ENCODE assay signal across 13 cellular contexts in the genomic region with DNA sequence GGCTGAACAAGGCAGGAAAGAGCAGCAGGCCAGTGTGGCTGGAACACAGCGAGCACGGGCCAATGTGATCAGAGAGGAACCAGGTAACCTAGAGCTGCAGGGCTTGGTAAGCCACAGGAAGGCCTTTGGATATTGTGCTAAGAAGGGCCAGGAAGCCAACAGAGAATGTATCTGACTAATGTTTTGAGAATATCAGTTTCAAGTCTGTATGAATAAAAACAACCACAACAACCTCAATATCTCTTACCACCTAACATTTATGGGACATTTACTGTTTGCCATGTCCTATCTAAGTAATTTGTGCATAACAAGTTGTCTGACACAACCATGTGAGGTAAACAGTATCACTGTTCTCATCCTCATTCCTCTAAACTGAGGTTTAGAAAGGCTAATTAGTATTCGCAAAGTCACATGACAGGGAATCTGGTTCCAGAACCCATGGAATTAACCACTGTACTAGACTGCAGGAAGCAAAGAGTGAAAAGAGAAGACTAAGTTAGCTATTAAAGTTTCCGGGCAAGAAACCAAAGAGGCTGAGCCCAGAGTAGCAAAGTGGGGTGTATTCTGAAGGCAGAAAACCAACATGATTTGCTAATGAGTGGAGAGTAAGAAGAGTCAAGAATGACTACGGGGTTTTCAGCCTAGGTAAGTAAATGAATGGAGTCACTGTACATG. TPM values are rescaled to one million over a fixed set of nuclear protein-coding genes. Genes with fewer than 3 reads are reported as not detected.
DNase-seq lines count a peak whose midpoint lies in the region; ATAC-seq and TF ChIP-seq lines count a peak whose summit lies in the region.
"Had no signal": no experiment of that assay in that cellular context is flagged by ENCODE, and none has a peak within 500 bp of the region (broad histone marks: within the 10 kb centered on the region; RNA-seq: fewer than 3 reads in every experiment).

No MANE protein-coding gene starts in this region.

- H3K9me3 ChIP-seq in effector memory CD4-positive, alpha-beta T cell (ENCODE audit: control insufficient read depth, low read length): no peaks in the 10 kb centered on the region

- TF ChIP-seq CTCF in endothelial cell (IDR thresholded peaks at IDR 0.05; ENCODE audit: unreplicated experiment): no peak

- peaks cover 8% of the 10 kb centered on the region for H3K4me1 ChIP-seq in effector memory CD4-positive, alpha-beta T cell (ENCODE audit: control insufficient read depth, insufficient read depth, low read length, poor library complexity, severe bottlenecking)

- H3K27me3 Mint-ChIP-seq in immature natural killer cell (ENCODE audit: low read depth in 3 of 3) (peaks cover 0 to 2% (median 0%) of the 10 kb centered on the region in 3 donors), endothelial cell (ENCODE audit: unreplicated experiment) (no peaks in the 10 kb centered on the region)
- H3K27me3 Mint-ChIP-seq: stimulated activated naive B cell treated with anti-CD40 and anti-IgM and Interleukin-4, amounts not matched to agents 10 μg/mL and 1 μg/mL and 100 μg/mL, for 72 hours had no signal

- no peak overlapping the region for H3K4me3 ChIP-seq in effector memory CD4-positive, alpha-beta T cell (ENCODE audit: insufficient read depth, low read depth, low read length, poor library complexity, severe bottlenecking)

- H3K36me3 ChIP-seq in effector memory CD4-positive, alpha-beta T cell (ENCODE audit: control insufficient read depth, insufficient read depth, low read length): no peaks in the 10 kb centered on the region

- DNase-seq in ELR (ENCODE audit: low read depth) (peak; percentile 34), M059J (ENCODE audit: low read depth) (peak; percentile 54), immature natural killer cell (no peak), endothelial cell (ENCODE audit: low spot score) (no peak), SHP77 (lab: John Stamatoyannopoulos, UW) (no peak), cerebellar cortex (ENCODE audit: low spot score) (no peak)
- DNase-seq in effector memory CD4-positive, alpha-beta T cell: no peak
- DNase-seq: GDM1; hypothalamus; NCI-H1436 treated with DMSO at 0.1 percent for 48 hours; stimulated activated naive B cell treated with anti-CD40 and anti-IgM and Interleukin-4, amounts not matched to agents 10 μg/mL and 1 μg/mL and 100 μg/mL, for 72 hours had no signal

- ATAC-seq in GM21528 (IDR thresholded peaks at IDR 0.05; ENCODE audit: low FRiP score, unreplicated experiment): peak; percentile 54
- ATAC-seq: HCT116 had no signal

- H3K4me1 Mint-ChIP-seq in immature natural killer cell (peaks cover 24 to 54% of the 10 kb centered on the region in 2 donors), endothelial cell (ENCODE audit: unreplicated experiment) (peaks cover 30% of the 10 kb centered on the region)

- H3K4me3 Mint-ChIP-seq in immature natural killer cell (peak overlapping the region in 3 of 5 donors; percentile 1 to 19 (median 3)), endothelial cell (ENCODE audit: unreplicated experiment) (no peak overlapping the region)
- H3K4me3 Mint-ChIP-seq: stimulated activated naive B cell treated with anti-CD40 and anti-IgM and Interleukin-4, amounts not matched to agents 10 μg/mL and 1 μg/mL and 100 μg/mL, for 72 hours had no signal

- H3K36me3 Mint-ChIP-seq in immature natural killer cell (no peaks in the 10 kb centered on the region), endothelial cell (ENCODE audit: low read depth, unreplicated experiment) (no peaks in the 10 kb centered on the region)

- H3K27ac Mint-ChIP-seq in immature natural killer cell: peak overlapping the region in 3 of 6 donors; percentile 26 to 53 (median 41)
- no peak overlapping the region for H3K27ac Mint-ChIP-seq in endothelial cell (ENCODE audit: unreplicated experiment)
- H3K27ac Mint-ChIP-seq: stimulated activated naive B cell treated with anti-CD40 and anti-IgM and Interleukin-4, amounts not matched to agents 10 μg/mL and 1 μg/mL and 100 μg/mL, for 72 hours had no signal

- H3K27ac ChIP-seq in effector memory CD4-positive, alpha-beta T cell (ENCODE audit: insufficient read depth, low read length, poor library complexity, severe bottlenecking): no peak overlapping the region

- no peaks in the 10 kb centered on the region for H3K27me3 ChIP-seq in effector memory CD4-positive, alpha-beta T cell (replicated peaks; ENCODE audit: control insufficient read depth, insufficient read depth, low read length, poor library complexity, severe bottlenecking)

- no peaks in the 10 kb centered on the region for H3K9me3 Mint-ChIP-seq in immature natural killer cell
- H3K9me3 Mint-ChIP-seq in endothelial cell (ENCODE audit: unreplicated experiment): no peaks in the 10 kb centered on the region
- H3K9me3 Mint-ChIP-seq: stimulated activated naive B cell treated with anti-CD40 and anti-IgM and Interleukin-4, amounts not matched to agents 10 μg/mL and 1 μg/mL and 100 μg/mL, for 72 hours had no signal

RNA-seq across cellular contexts. Expression of a gene that starts 38.9 kb away (rescaled TPM):
- 19.0 and 20.1 TPM in 2 replicates for total RNA-seq in M059J (2014; rRNA removed; shearing (Covaris generic))
- 10 to 100 TPM; 22.5 to 28.2 (median 25.0) TPM for polyA plus RNA-seq in immature natural killer cell
- total RNA-seq in endothelial cell (ENCODE audit: unreplicated experiment): 13.5 TPM

RNA-seq across cellular contexts. Expression of a gene that starts 39.4 kb away (rescaled TPM):
- 10.8 and 13.3 TPM in 2 replicates for total RNA-seq in M059J (2014; rRNA removed; shearing (Covaris generic))
- 1 to 10 TPM; 1.6 to 2.6 (median 2.0) TPM for polyA plus RNA-seq in immature natural killer cell
- 11.6 TPM for total RNA-seq in endothelial cell (ENCODE audit: unreplicated experiment)

RNA-seq across cellular contexts. Expression of a gene that starts 45.1 kb away (rescaled TPM):
- total RNA-seq in M059J (2014; rRNA removed; shearing (Covaris generic)): 28.5 and 43.5 TPM in 2 replicates
- 10 to 100 TPM; 18.2 to 27.3 (median 20.6) TPM for polyA plus RNA-seq in immature natural killer cell
- total RNA-seq in endothelial cell (ENCODE audit: unreplicated experiment): 30.8 TPM

Comparison
In these comparisons a context has a peak if more than half of its experiments do, and no peak if none do; other contexts are left out.
1. DNase-seq: peak in ELR (single experiment) and M059J (single experiment); none in immature natural killer cell (0 of 3), endothelial cell (single experiment), effector memory CD4-positive, alpha-beta T cell (0 of 3), SHP77 (0 of 2) and cerebellar cortex (single experiment).